ENCODE assay signal across 9 cellular contexts in the genomic region with DNA sequence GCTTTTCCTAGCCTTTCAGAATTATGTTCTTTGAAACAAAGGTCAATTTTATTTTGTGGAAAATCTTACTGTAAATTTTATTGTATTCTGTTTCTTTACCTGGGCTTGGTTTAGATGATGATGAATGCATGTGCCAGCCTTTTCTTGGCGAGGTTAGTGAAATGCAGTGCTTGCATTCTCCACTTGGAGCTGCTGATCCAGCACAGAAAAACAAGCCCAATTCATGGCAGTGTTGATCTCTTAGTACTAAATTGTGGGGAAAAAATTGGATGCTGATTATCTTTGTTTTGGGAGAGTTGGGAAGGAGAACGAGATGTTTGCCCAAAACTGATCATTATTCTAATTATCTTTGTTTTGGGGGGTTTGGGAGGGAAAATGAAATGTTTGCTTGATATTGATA. TPM values are rescaled to one million over a fixed set of nuclear protein-coding genes. Genes with fewer than 3 reads are reported as not detected.
DNase-seq lines count a peak whose midpoint lies in the region; ATAC-seq and TF ChIP-seq lines count a peak whose summit lies in the region.
"Had no signal": no experiment of that assay in that cellular context is flagged by ENCODE, and none has a peak within 500 bp of the region (broad histone marks: within the 10 kb centered on the region; RNA-seq: fewer than 3 reads in every experiment).

No MANE protein-coding gene starts in this region.

- POLR2A ChIA-PET in CD8-positive, alpha-beta T cell (lab: Charles Lee): interaction anchor here (1.0 kb wide), 1 partner anchor 97 kb away, joined by 4 read pairs; no protein-coding TSS in a partner anchor

- TF ChIP-seq CTCF in heart left ventricle (IDR thresholded peaks at IDR 0.05): peak; percentile 23 to 63 (median 41)
- peak; percentile 66 for TF ChIP-seq CTCF in type B pancreatic cell (conservative IDR thresholded peaks at IDR 0.05)
- no peak for TF ChIP-seq CTCF in CD8-positive, alpha-beta T cell (IDR thresholded peaks at IDR 0.05)

- peaks cover 0 to 7% (median under 1%) of the 10 kb centered on the region in 9 donors for H3K36me3 ChIP-seq in heart left ventricle
- no peaks in the 10 kb centered on the region for H3K36me3 ChIP-seq in CD8-positive, alpha-beta T cell (ENCODE audit: insufficient read depth, low read length)

- H3K27ac ChIP-seq in heart left ventricle: no peak overlapping the region
- no peak overlapping the region for H3K27ac ChIP-seq in CD8-positive, alpha-beta T cell (ENCODE audit: low read depth, low read length)

- CTCF ChIA-PET in CD8-positive, alpha-beta T cell (lab: Charles Lee): interaction anchor here (3.2 kb wide), 1 partner anchor 127 kb away, joined by 15 read pairs; no protein-coding TSS in a partner anchor

- intact Hi-C loops in heart left ventricle (cut with DNase I) (loop anchor here in 9 of 10 donors (2.0 to 10.0 kb wide), 11 partner anchors 36 to 211 kb away; a partner anchor contains a TSS), Right ventricle myocardium inferior (cut with DNase I) (loop anchor here (5.0 to 10.0 kb wide), 2 partner anchors 71 to 101 kb away; a partner anchor contains a TSS), head of caudate nucleus (cut with DNase I) (loop anchor here (5.0 kb wide), 1 partner anchor 114 kb away; no protein-coding TSS in a partner anchor)
- intact Hi-C loops in CD8-positive, alpha-beta T cell (cut with DNase I, micrococcal nuclease): loop anchor here (5.0 kb wide), 3 partner anchors 114 to 324 kb away; a partner anchor contains a TSS

- peaks cover 0 to 5% (median 0%) of the 10 kb centered on the region in 9 donors for H3K27me3 ChIP-seq in heart left ventricle
- H3K27me3 ChIP-seq in CD8-positive, alpha-beta T cell (ENCODE audit: insufficient read depth, low read length): no peaks in the 10 kb centered on the region

- H3K4me3 Mint-ChIP-seq in type B pancreatic cell: peak overlapping the region; percentile 3
- H3K4me3 Mint-ChIP-seq in CD8-positive, alpha-beta T cell: no peak overlapping the region

- in situ Hi-C loops in SK-MEL-5 (cut with HindIII; ENCODE audit: low pct_unique_long_range_greater_than_20kb, low sequenced_read_pairs): no loop called here

- peak overlapping the region; percentile 0 for H3K27ac Mint-ChIP-seq in type B pancreatic cell
- no peak overlapping the region for H3K27ac Mint-ChIP-seq in CD8-positive, alpha-beta T cell

- DNase-seq in heart left ventricle: peak in 1 of 5 donors; percentile 25
- DNase-seq in Right ventricle myocardium inferior (ENCODE audit: missing footprints): no peak
- DNase-seq in SK-MEL-5 (ENCODE audit: low read depth, low spot score): peak; percentile 60
- peak in 34 of 42 donors; percentile 17 to 81 (median 56) for DNase-seq in head of caudate nucleus
- no peak for DNase-seq in type B pancreatic cell (ENCODE audit: extremely low spot score, unreplicated experiment)
- no peak for DNase-seq in CD8-positive, alpha-beta T cell
- no peak for DNase-seq in SHP77 (lab: John Stamatoyannopoulos, UW)

- no peaks in the 10 kb centered on the region for H3K9me3 ChIP-seq in heart left ventricle
- H3K9me3 ChIP-seq in CD8-positive, alpha-beta T cell (ENCODE audit: low read length): no peaks in the 10 kb centered on the region
- H3K9me3 ChIP-seq: mucosa of descending colon had no signal

- peaks cover 15% of the 10 kb centered on the region for H3K4me1 Mint-ChIP-seq in type B pancreatic cell (ENCODE audit: unreplicated experiment)
- H3K4me1 Mint-ChIP-seq in CD8-positive, alpha-beta T cell (ENCODE audit: low read depth): peaks cover 28% of the 10 kb centered on the region

- peaks cover 10% of the 10 kb centered on the region for H3K27me3 Mint-ChIP-seq in type B pancreatic cell
- H3K27me3 Mint-ChIP-seq in CD8-positive, alpha-beta T cell (ENCODE audit: low read depth): no peaks in the 10 kb centered on the region

- ATAC-seq in heart left ventricle: no peak
- no peak for ATAC-seq in Right ventricle myocardium inferior
- ATAC-seq in CD8-positive, alpha-beta T cell: no peak
- no peak for ATAC-seq in GM21723 (IDR thresholded peaks at IDR 0.05; ENCODE audit: unreplicated experiment)
- ATAC-seq: mucosa of descending colon had no signal

- WGBS in heart left ventricle, 4 donors: 46 to 57% (median 53%) methylated on average over 2 of the region's 2 CpGs

- H3K4me3 ChIP-seq in heart left ventricle: no peak overlapping the region
- no peak overlapping the region for H3K4me3 ChIP-seq in CD8-positive, alpha-beta T cell (ENCODE audit: low read depth, low read length)
- H3K4me3 ChIP-seq: mucosa of descending colon had no signal

- H3K36me3 Mint-ChIP-seq in type B pancreatic cell: peaks cover 4% of the 10 kb centered on the region
- H3K36me3 Mint-ChIP-seq in CD8-positive, alpha-beta T cell: peaks cover 12% of the 10 kb centered on the region

- no peaks in the 10 kb centered on the region for H3K9me3 Mint-ChIP-seq in type B pancreatic cell
- H3K9me3 Mint-ChIP-seq in CD8-positive, alpha-beta T cell: no peaks in the 10 kb centered on the region

- TF ChIP-seq POLR2A in heart left ventricle (IDR thresholded peaks at IDR 0.05): no peak

- peaks cover 0 to 33% (median 13%) of the 10 kb centered on the region in 12 donors for H3K4me1 ChIP-seq in heart left ventricle
- peaks cover 12% of the 10 kb centered on the region for H3K4me1 ChIP-seq in CD8-positive, alpha-beta T cell (ENCODE audit: insufficient read depth, low read length)

RNA-seq across cellular contexts. Expression of a gene that starts 3.7 kb away (rescaled TPM):
- total RNA-seq in heart left ventricle (10 to 100 TPM; 17.8 to 35.7 (median 25.9) TPM), Right ventricle myocardium inferior (25.8 TPM), type B pancreatic cell (ENCODE audit: low replicate concordance) (10.1 and 19.4 TPM in 2 replicates)
- polyA plus RNA-seq in heart left ventricle: 10 to 100 TPM; 21.6 to 28.6 TPM
- 12.1 and 12.7 TPM in 2 replicates for total RNA-seq in SK-MEL-5 (2014; rRNA removed; shearing (Covaris generic))
- 21.0 and 23.8 TPM in 2 replicates for polyA plus RNA-seq in SK-MEL-5 (2015; cell fraction: cytosol; rRNA removed)
- 5.3 and 7.3 TPM in 2 replicates for polyA plus RNA-seq in SK-MEL-5 (2015; cell fraction: nucleus; rRNA removed)
- 10 to 100 TPM; 31.9 to 32.6 TPM for total RNA-seq in CD8-positive, alpha-beta T cell

RNA-seq across cellular contexts. Expression of a gene that starts 35.5 kb away (rescaled TPM):
- 1 to 10 TPM; 2.4 to 5.9 (median 3.2) TPM for total RNA-seq in heart left ventricle
- polyA plus RNA-seq in heart left ventricle: 1 to 10 TPM in 1 of 2 donors, under 1 TPM in 1; 0.91 to 4.4 TPM
- total RNA-seq in Right ventricle myocardium inferior: 4.3 TPM
- total RNA-seq in SK-MEL-5 (2014; rRNA removed; shearing (Covaris generic)): 9.9 and 11.4 TPM in 2 replicates
- polyA plus RNA-seq in SK-MEL-5 (2015; cell fraction: cytosol; rRNA removed): 7.2 and 8.4 TPM in 2 replicates
- 12.5 and 14.1 TPM in 2 replicates for polyA plus RNA-seq in SK-MEL-5 (2015; cell fraction: nucleus; rRNA removed)
- total RNA-seq in type B pancreatic cell (ENCODE audit: low replicate concordance): 4.3 and 7.2 TPM in 2 replicates
- 1 to 10 TPM; 6.1 to 6.4 TPM for total RNA-seq in CD8-positive, alpha-beta T cell

Comparison
In these comparisons a context has a peak if more than half of its experiments do, and no peak if none do; other contexts are left out.
1. DNase-seq: peak in SK-MEL-5 (single experiment) and head of caudate nucleus (34 of 42); none in Right ventricle myocardium inferior (single experiment), type B pancreatic cell (single experiment), CD8-positive, alpha-beta T cell (0 of 7) and SHP77 (0 of 2).